Comparison of ENCODE assay signal across 20 cellular contexts in genomic region chr13:109150691-109151090, GRCh38.
"Had no signal": no experiment of that assay in that cellular context is flagged by ENCODE, and none has a peak within 500 bp of the region (broad histone marks: within the 10 kb centered on the region; RNA-seq: fewer than 3 reads in every experiment).

No MANE protein-coding gene starts in this region.

- DNase-seq: cortex of kidney; dorsolateral prefrontal cortex; effector CD8-positive, alpha-beta T cell; immature natural killer cell; kidney; left cardiac atrium; left ventricle myocardium inferior; mesendoderm; naive B cell; right lobe of liver; stimulated activated CD4-positive, alpha-beta T cell treated with anti-CD3 and anti-CD28 coated beads, Interleukin-4, amount 100 ng/mL, for 1 hour; tibial artery; upper lobe of left lung; uterus had no signal

- H3K27ac ChIP-seq: dorsolateral prefrontal cortex, left ventricle myocardium inferior, parathyroid adenoma, prostate gland, right lobe of liver, tibial artery, upper lobe of left lung, uterus had no signal

- H3K36me3 Mint-ChIP-seq: immature natural killer cell; naive B cell; stimulated activated memory B cell treated with anti-CD40 and anti-IgM and Interleukin-4, amounts not matched to agents 10 μg/mL and 1 μg/mL and 100 μg/mL, for 72 hours had no signal

- H3K4me1 ChIP-seq: parathyroid adenoma, prostate gland, right lobe of liver, uterus had no signal

- H3K36me3 ChIP-seq: left ventricle myocardium inferior, prostate gland, right lobe of liver, tibial artery, upper lobe of left lung, uterus had no signal

- H3K4me1 Mint-ChIP-seq: immature natural killer cell, naive B cell had no signal

- H3K27me3 ChIP-seq: dorsolateral prefrontal cortex, right lobe of liver, tibial artery, upper lobe of left lung, uterus had no signal

- H3K4me3 ChIP-seq: dorsolateral prefrontal cortex, left ventricle myocardium inferior, lung, prostate gland, right lobe of liver, tibial artery, upper lobe of left lung, uterus had no signal

- H3K27ac Mint-ChIP-seq: immature natural killer cell; nephron; stimulated activated memory B cell treated with anti-CD40 and anti-IgM and Interleukin-4, amounts not matched to agents 10 μg/mL and 1 μg/mL and 100 μg/mL, for 72 hours; stimulated activated naive CD8-positive, alpha-beta T cell treated with anti-CD3 and anti-CD28 coated beads, Interleukin-15, Interleukin-2, amounts not matched to agents 100 ng/mL and 50 ng/mL, for 24 hours had no signal

- H3K4me3 Mint-ChIP-seq: immature natural killer cell; naive B cell; nephron; stimulated activated memory B cell treated with anti-CD40 and anti-IgM and Interleukin-4, amounts not matched to agents 10 μg/mL and 1 μg/mL and 100 μg/mL, for 72 hours; stimulated activated naive CD8-positive, alpha-beta T cell treated with anti-CD3 and anti-CD28 coated beads, Interleukin-15, Interleukin-2, amounts not matched to agents 100 ng/mL and 50 ng/mL, for 24 hours had no signal

- H3K9me3 ChIP-seq: left ventricle myocardium inferior, prostate gland, right lobe of liver, tibial artery, upper lobe of left lung, uterus had no signal

- H3K9me3 Mint-ChIP-seq: immature natural killer cell; naive B cell; nephron; stimulated activated memory B cell treated with anti-CD40 and anti-IgM and Interleukin-4, amounts not matched to agents 10 μg/mL and 1 μg/mL and 100 μg/mL, for 72 hours; stimulated activated naive CD8-positive, alpha-beta T cell treated with anti-CD3 and anti-CD28 coated beads, Interleukin-15, Interleukin-2, amounts not matched to agents 100 ng/mL and 50 ng/mL, for 24 hours had no signal

- ATAC-seq: left cardiac atrium; right lobe of liver; stimulated activated memory B cell treated with anti-CD40 and anti-IgM and Interleukin-4, amounts not matched to agents 10 μg/mL and 1 μg/mL and 100 μg/mL, for 72 hours had no signal
